10 cellular contexts compared by ENCODE assay signal in the genomic region with DNA sequence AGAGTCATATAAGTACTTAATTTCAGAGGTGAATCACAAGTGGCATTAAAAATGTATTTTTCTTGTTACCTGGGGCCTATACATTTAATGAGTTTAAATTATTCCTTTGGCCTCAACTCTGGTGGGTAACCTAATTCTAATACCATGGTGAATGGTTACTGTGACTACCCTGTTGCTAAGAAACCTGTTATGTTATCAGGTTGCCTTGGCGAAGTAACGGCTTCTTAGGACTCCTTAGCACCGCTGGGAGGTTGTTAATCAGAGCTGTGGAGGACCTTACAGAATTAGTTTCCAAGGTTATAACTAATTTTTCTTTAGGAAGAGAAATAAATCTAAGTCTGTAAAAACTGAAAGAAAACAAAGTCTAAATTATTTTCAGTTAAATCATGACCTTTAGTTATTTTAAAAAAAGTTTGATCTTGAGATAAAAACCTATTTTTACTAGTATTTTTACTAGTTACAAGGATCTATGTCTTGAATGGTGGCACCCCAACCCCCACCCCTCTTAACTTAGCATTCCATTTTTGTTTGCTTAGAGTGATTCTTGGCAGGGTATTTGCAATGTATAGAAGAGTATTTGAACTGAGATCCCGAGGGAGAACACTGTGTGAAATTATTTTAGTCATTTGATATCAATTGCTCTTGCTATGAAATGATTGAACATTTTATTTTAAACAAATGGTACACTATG.
DNase-seq lines count a peak whose midpoint lies in the region; ATAC-seq, FAIRE-seq and TF ChIP-seq lines count a peak whose summit lies in the region.
"Had no signal": no experiment of that assay in that cellular context is flagged by ENCODE, and none has a peak within 500 bp of the region (broad histone marks: within the 10 kb centered on the region; RNA-seq: fewer than 3 reads in every experiment).

No MANE protein-coding gene starts in this region.

- no peaks in the 10 kb centered on the region for H3K9me3 ChIP-seq in pancreas

- H3K4me1 Mint-ChIP-seq in endothelial cell (ENCODE audit: unreplicated experiment), result peaks cover 32% of the 10 kb centered on the region

- H3K4me3 ChIP-seq in pancreas, result no peak overlapping the region

- H3K27ac ChIP-seq in pancreas, result no peak overlapping the region

- no peak for FAIRE-seq in pancreas (lab: Jason Lieb, UNC)
- FAIRE-seq: GM18507 had no signal

- H3K27ac Mint-ChIP-seq in endothelial cell (ENCODE audit: unreplicated experiment), result peak overlapping the region; percentile 91
- H3K27ac Mint-ChIP-seq: stimulated activated naive CD8-positive, alpha-beta T cell treated with anti-CD3 and anti-CD28 coated beads, Interleukin-15, Interleukin-2, amounts not matched to agents 100 ng/mL and 50 ng/mL, for 24 hours had no signal

- H3K36me3 Mint-ChIP-seq in endothelial cell (ENCODE audit: low read depth, unreplicated experiment), result peaks cover 22% of the 10 kb centered on the region

- H3K9me3 Mint-ChIP-seq in endothelial cell (ENCODE audit: unreplicated experiment), result no peaks in the 10 kb centered on the region
- H3K9me3 Mint-ChIP-seq: stimulated activated naive CD8-positive, alpha-beta T cell treated with anti-CD3 and anti-CD28 coated beads, Interleukin-15, Interleukin-2, amounts not matched to agents 100 ng/mL and 50 ng/mL, for 24 hours had no signal

- WGBS in pancreas, 2 donors, result 31% methylated on average over 4 of the region's 4 CpGs

- intact Hi-C loops in pancreas (cut with DNase I), result no loop called here

- no peaks in the 10 kb centered on the region for H3K36me3 ChIP-seq in pancreas

- ATAC-seq in pancreas (peak; percentile 45 to 78 (median 70)), GM19035 (IDR thresholded peaks at IDR 0.05; ENCODE audit: unreplicated experiment) (no peak), HG02870 (IDR thresholded peaks at IDR 0.05; ENCODE audit: unreplicated experiment) (no peak)

- peaks cover 0 to 24% (median 3%) of the 10 kb centered on the region in 3 donors for H3K4me1 ChIP-seq in pancreas

- peak; percentile 48 for DNase-seq in NCI-H2107 (lab: John Stamatoyannopoulos, UW)
- no peak for DNase-seq in NCI-H2107 treated with DMSO at 0.1 percent for 48 hours (lab: John Stamatoyannopoulos, UW; ENCODE audit: unreplicated experiment)
- DNase-seq in NCI-H2196 treated with DMSO at 0.1 percent for 48 hours (lab: John Stamatoyannopoulos, UW; ENCODE audit: unreplicated experiment), result peak; percentile 63
- DNase-seq in endothelial cell (ENCODE audit: low spot score), result no peak
- no peak for DNase-seq in pancreas
- no peak for DNase-seq in LoVo (ENCODE audit: low spot score)

- H3K4me3 Mint-ChIP-seq in endothelial cell (ENCODE audit: unreplicated experiment), result no peak overlapping the region
- H3K4me3 Mint-ChIP-seq: stimulated activated naive CD8-positive, alpha-beta T cell treated with anti-CD3 and anti-CD28 coated beads, Interleukin-15, Interleukin-2, amounts not matched to agents 100 ng/mL and 50 ng/mL, for 24 hours had no signal

- TF ChIP-seq CTCF in endothelial cell (IDR thresholded peaks at IDR 0.05; ENCODE audit: unreplicated experiment) (no peak), pancreas (IDR thresholded peaks at IDR 0.05) (no peak)

- H3K27me3 Mint-ChIP-seq in endothelial cell (ENCODE audit: unreplicated experiment), result peaks cover 6% of the 10 kb centered on the region
- H3K27me3 Mint-ChIP-seq: stimulated activated naive CD8-positive, alpha-beta T cell treated with anti-CD3 and anti-CD28 coated beads, Interleukin-15, Interleukin-2, amounts not matched to agents 100 ng/mL and 50 ng/mL, for 24 hours had no signal

- H3K27me3 ChIP-seq in pancreas, result no peaks in the 10 kb centered on the region

Comparison
In these comparisons a context has a peak if more than half of its experiments do, and no peak if none do; other contexts are left out.
1. DNase-seq: peak in NCI-H2107 (single experiment) and NCI-H2196 treated with DMSO at 0.1 percent for 48 hours (single experiment); none in NCI-H2107 treated with DMSO at 0.1 percent for 48 hours (single experiment), endothelial cell (single experiment), pancreas (0 of 6) and LoVo (single experiment).
2. ATAC-seq: peak in pancreas (4 of 4); none in GM19035 (single experiment) and HG02870 (single experiment).